Comparison of ENCODE assay signal across 12 cellular contexts in genomic region chr5:170287532-170287931, GRCh38. TPM values are rescaled to one million over a fixed set of nuclear protein-coding genes. Genes with fewer than 3 reads are reported as not detected.
DNase-seq lines count a peak whose midpoint lies in the region; ATAC-seq and TF ChIP-seq lines count a peak whose summit lies in the region.
"Had no signal": no experiment of that assay in that cellular context is flagged by ENCODE, and none has a peak within 500 bp of the region (broad histone marks: within the 10 kb centered on the region; RNA-seq: fewer than 3 reads in every experiment).

No MANE protein-coding gene starts in this region.

- TF ChIP-seq CTCF in Loucy (conservative IDR thresholded peaks at IDR 0.05; ENCODE audit: low read length) (no peak), body of pancreas (IDR thresholded peaks at IDR 0.05) (no peak)

- H4K20me1 ChIP-seq in Loucy (ENCODE audit: insufficient read depth, low read length, poor library complexity, severe bottlenecking), result peaks cover 53% of the 10 kb centered on the region

- H3K4me1 Mint-ChIP-seq in naive thymus-derived CD4-positive, alpha-beta T cell, result peaks cover 94 to 100% (median 100%) of the 10 kb centered on the region in 7 donors

- H3K9me3 ChIP-seq in Loucy (ENCODE audit: insufficient read depth, low read depth, low read length), result no peaks in the 10 kb centered on the region
- peaks cover 0 to 16% (median 0%) of the 10 kb centered on the region in 3 donors for H3K9me3 ChIP-seq in body of pancreas
- no peaks in the 10 kb centered on the region for H3K9me3 ChIP-seq in naive thymus-derived CD4-positive, alpha-beta T cell (ENCODE audit: control insufficient read depth in 2 of 3, low read length in 3 of 3)

- no peaks in the 10 kb centered on the region for H3K9me2 ChIP-seq in Loucy (replicated peaks; ENCODE audit: low read depth, low read length)

- 0 out of 2 replicates have a peak, but pooled peaks cover 11% of the 10 kb centered on the region for H3F3A ChIP-seq in Loucy (ENCODE audit: low read depth)

- ATAC-seq in body of pancreas, result peak; percentile 51
- ATAC-seq in naive thymus-derived CD4-positive, alpha-beta T cell, result peak; percentile 59
- no peak for ATAC-seq in GM19463 (IDR thresholded peaks at IDR 0.05; ENCODE audit: unreplicated experiment)

- intact Hi-C loops in body of pancreas (cut with DNase I), result no loop called here
- intact Hi-C loops in naive thymus-derived CD4-positive, alpha-beta T cell (cut with micrococcal nuclease), result loop anchor here in 1 of 2 donors (1.0 kb wide), 1 partner anchor 10 kb away; the partner anchor contains the start of gene LCP2

- no peak for TF ChIP-seq POLR2A in body of pancreas (IDR thresholded peaks at IDR 0.05)

- 50 to 57% methylated on average over 1 of the region's 1 CpG for WGBS in body of pancreas, 2 donors

- no peaks in the 10 kb centered on the region for H3K27me3 Mint-ChIP-seq in naive thymus-derived CD4-positive, alpha-beta T cell

- H3K27me3 ChIP-seq in Loucy (ENCODE audit: insufficient read depth, low read length, poor library complexity, severe bottlenecking) (no peaks in the 10 kb centered on the region), body of pancreas (no peaks in the 10 kb centered on the region)
- no peaks in the 10 kb centered on the region for H3K27me3 ChIP-seq in naive thymus-derived CD4-positive, alpha-beta T cell (ENCODE audit: control insufficient read depth in 2 of 2, insufficient read depth in 2 of 2, low read length in 2 of 2)

- H3K4me2 ChIP-seq in Loucy (ENCODE audit: low read depth, low read length, poor library complexity, severe bottlenecking), result peak overlapping the region; percentile 71

- CTCF ChIA-PET in naive thymus-derived CD4-positive, alpha-beta T cell (lab: Charles Lee), result interaction anchor here (3.5 to 18.6 kb wide), 2 partner anchors 13 to 51 kb away, joined by 20 to 430 read pairs; no protein-coding TSS in a partner anchor

- peaks cover 98% of the 10 kb centered on the region for H3K79me2 ChIP-seq in Loucy (ENCODE audit: insufficient read depth, low read length)

- H3K4me3 Mint-ChIP-seq in naive thymus-derived CD4-positive, alpha-beta T cell, result peak overlapping the region; percentile 57 to 100 (median 94)

- no peak overlapping the region for H3K27ac ChIP-seq in body of pancreas
- H3K27ac ChIP-seq in naive thymus-derived CD4-positive, alpha-beta T cell (ENCODE audit: low read depth, low read length), result peak overlapping the region; percentile 75

- no peak overlapping the region for H3K9ac ChIP-seq in Loucy (ENCODE audit: low read depth, low read length, poor library complexity, severe bottlenecking)

- H3K4me1 ChIP-seq in Loucy (ENCODE audit: insufficient read depth, low read length, poor library complexity, severe bottlenecking) (peaks cover 87% of the 10 kb centered on the region), body of pancreas (no peaks in the 10 kb centered on the region)
- H3K4me1 ChIP-seq in naive thymus-derived CD4-positive, alpha-beta T cell (ENCODE audit: control insufficient read depth in 2 of 2, insufficient read depth in 2 of 2, low read length in 2 of 2), result peaks cover 97 to 98% of the 10 kb centered on the region in 2 donors

- H3K36me3 ChIP-seq in Loucy (ENCODE audit: insufficient read depth, low read length), result peaks cover 71% of the 10 kb centered on the region
- no peaks in the 10 kb centered on the region for H3K36me3 ChIP-seq in body of pancreas (replicated peaks in 1 of 2; ENCODE audit: insufficient read depth in 1 of 2, low read depth in 2 of 2)
- peaks cover 59 to 91% (median 70%) of the 10 kb centered on the region in 3 experiments for H3K36me3 ChIP-seq in naive thymus-derived CD4-positive, alpha-beta T cell (ENCODE audit: control insufficient read depth in 2 of 3, insufficient read depth in 3 of 3, low read length in 3 of 3)

- H2AFZ ChIP-seq in Loucy (ENCODE audit: low read length), result no peak overlapping the region

- peaks cover 0 to 5% (median 0%) of the 10 kb centered on the region in 11 donors for H3K9me3 Mint-ChIP-seq in naive thymus-derived CD4-positive, alpha-beta T cell

- POLR2A ChIA-PET in naive thymus-derived CD4-positive, alpha-beta T cell (lab: Charles Lee), result interaction anchor here (0.6 to 39.5 kb wide), 4 partner anchors 2 to 43 kb away, joined by 3 to 1119 read pairs (median 755); partner anchors contain the start of gene LCP2

- peaks cover 54 to 93% (median 92%) of the 10 kb centered on the region in 5 donors for H3K36me3 Mint-ChIP-seq in naive thymus-derived CD4-positive, alpha-beta T cell

- DNase-seq in AML-193 (lab: John Stamatoyannopoulos, UW), result peak; percentile 41 to 45
- peak in 3 of 4 donors; percentile 25 to 66 (median 27) for DNase-seq in body of pancreas
- no peak for DNase-seq in naive thymus-derived CD4-positive, alpha-beta T cell
- no peak for DNase-seq in stimulated activated naive CD4-positive, alpha-beta T cell (lab: John Stamatoyannopoulos, UW)
- DNase-seq in NCI-H2081 treated with DMSO at 0.1 percent for 48 hours (lab: John Stamatoyannopoulos, UW), result no peak
- no peak for DNase-seq in kidney glomerular epithelial cell (lab: John Stamatoyannopoulos, UW)
- DNase-seq: foreskin melanocyte, NCI-H446, T1000 had no signal

- peak overlapping the region; percentile 57 to 98 (median 93) for H3K27ac Mint-ChIP-seq in naive thymus-derived CD4-positive, alpha-beta T cell

- H3K4me3 ChIP-seq in Loucy (ENCODE audit: low read length, poor library complexity, severe bottlenecking), result peak overlapping the region; percentile 54
- H3K4me3 ChIP-seq in body of pancreas, result no peak overlapping the region
- no peak overlapping the region for H3K4me3 ChIP-seq in naive thymus-derived CD4-positive, alpha-beta T cell (ENCODE audit: low read length)

RNA-seq across cellular contexts. Expression of gene LCP2, which starts 10.0 kb away (rescaled TPM):
- 1 to 10 TPM; 1.6 to 2.6 TPM for total RNA-seq in body of pancreas
- total RNA-seq in naive thymus-derived CD4-positive, alpha-beta T cell, result 100 to 1,000 TPM; 291 to 414 (median 306) TPM
- polyA plus RNA-seq in naive thymus-derived CD4-positive, alpha-beta T cell, result 100 to 1,000 TPM; 189 to 295 TPM

RNA-seq across cellular contexts. Expression of gene C5orf58, which starts 54.7 kb away (rescaled TPM):
- not detected for total RNA-seq in body of pancreas
- not detected for total RNA-seq in naive thymus-derived CD4-positive, alpha-beta T cell
- 1 to 10 TPM; 1.6 to 2.0 TPM for polyA plus RNA-seq in naive thymus-derived CD4-positive, alpha-beta T cell
- total RNA-seq: H4 had no signal

Comparison
In these comparisons a context has a peak if more than half of its experiments do, and no peak if none do; other contexts are left out.
1. DNase-seq: peak in AML-193 (2 of 2) and body of pancreas (3 of 4); none in naive thymus-derived CD4-positive, alpha-beta T cell (0 of 9), stimulated activated naive CD4-positive, alpha-beta T cell (0 of 6), NCI-H2081 treated with DMSO at 0.1 percent for 48 hours (single experiment) and kidney glomerular epithelial cell (single experiment).
2. RNA of gene LCP2, which starts 10.0 kb away (total RNA-seq): 291 to 414 TPM in naive thymus-derived CD4-positive, alpha-beta T cell; 1.6 to 2.6 TPM in body of pancreas; every median in the first group is over 10 times any median in the second.